Comparison of ENCODE assay signal across 8 cellular contexts in the genomic region with DNA sequence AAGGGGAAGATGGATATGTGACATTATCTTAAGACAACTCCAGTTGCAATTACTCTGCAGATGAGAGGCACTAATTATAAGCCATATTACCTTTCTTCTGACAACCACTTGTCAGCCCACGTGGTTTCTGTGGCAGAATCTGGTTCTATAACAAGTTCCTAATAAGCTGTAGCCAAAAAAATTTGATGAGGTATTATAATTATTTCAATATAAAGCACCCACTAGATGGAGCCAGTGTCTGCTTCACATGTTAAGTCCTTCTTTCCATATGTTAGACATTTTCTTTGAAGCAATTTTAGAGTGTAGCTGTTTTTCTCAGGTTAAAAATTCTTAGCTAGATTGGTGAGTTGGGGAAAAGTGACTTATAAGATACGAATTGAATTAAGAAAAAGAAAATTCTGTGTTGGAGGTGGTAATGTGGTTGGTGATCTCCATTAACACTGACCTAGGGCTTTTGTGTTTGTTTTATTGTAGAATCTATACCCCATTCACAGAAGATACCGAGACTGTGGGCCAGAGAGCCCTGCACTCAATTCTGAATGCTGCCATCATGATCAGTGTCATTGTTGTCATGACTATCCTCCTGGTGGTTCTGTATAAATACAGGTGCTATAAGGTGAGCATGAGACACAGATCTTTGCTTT. TPM values are rescaled to one million over a fixed set of nuclear protein-coding genes. Genes with fewer than 3 reads are reported as not detected.
DNase-seq lines count a peak whose midpoint lies in the region; ATAC-seq and TF ChIP-seq lines count a peak whose summit lies in the region.

No MANE protein-coding gene starts in this region.

- H2BK20ac ChIP-seq in H9 (ENCODE audit: low read depth, low read length, poor library complexity, severe bottlenecking): no peak overlapping the region

- WGBS in H9 (ENCODE audit: extremely low coverage, insufficient read length, low lambda C conversion rate): 100% methylated on average over 1 of the region's 3 CpGs

- no peak overlapping the region for H2BK15ac ChIP-seq in H9 (ENCODE audit: low read depth, low read length)

- H3K36me3 Mint-ChIP-seq in H9 (ENCODE audit: insufficient read depth in 1 of 3, low read depth in 3 of 3): peaks cover 14 to 66% (median 57%) of the 10 kb centered on the region in 3 experiments; a peak in 6 of 7 replicates

- H2BK120ac ChIP-seq in H9 (ENCODE audit: low read depth, low read length, poor library complexity, severe bottlenecking): no peak overlapping the region

- no peaks in the 10 kb centered on the region for H4K20me1 ChIP-seq in H9 (ENCODE audit: control insufficient read depth, insufficient read depth, insufficient read length)

- no peak overlapping the region for H3K4me3 Mint-ChIP-seq in H9

- peak; percentile 34 for ATAC-seq in sciatic nerve

- TF ChIP-seq CTCF in H9 (conservative IDR thresholded peaks at IDR 0.05) (peak; percentile 64), fibroblast of mammary gland (conservative IDR thresholded peaks at IDR 0.05; ENCODE audit: control insufficient read depth, insufficient read depth, low read depth, low read length) (peak; percentile 60)

- peaks cover 21% of the 10 kb centered on the region in 2 experiments for H3K4me1 Mint-ChIP-seq in H9

- no peak overlapping the region for H3K4me2 ChIP-seq in H9 (ENCODE audit: insufficient read depth, insufficient read length, low read length)

- no peaks in the 10 kb centered on the region for H3K9me3 ChIP-seq in H9 (ENCODE audit: control insufficient read depth, low read depth, low read length)

- H3K4ac ChIP-seq in H9 (ENCODE audit: low read depth, low read length): no peak overlapping the region

- H3K27ac Mint-ChIP-seq in H9: no peak overlapping the region

- H4K8ac ChIP-seq in H9 (replicated peaks; ENCODE audit: insufficient read length, low read depth, low read length): no peak overlapping the region

- H3K9ac ChIP-seq in H9 (ENCODE audit: extremely low read depth, insufficient read length, low read length): no peak overlapping the region

- no peaks in the 10 kb centered on the region for H3K27me3 Mint-ChIP-seq in H9 (ENCODE audit: low read depth)

- no peaks in the 10 kb centered on the region for H3K23me2 ChIP-seq in H9 (ENCODE audit: insufficient read length, low read depth, low read length, poor library complexity, severe bottlenecking)

- intact Hi-C loops in sciatic nerve (cut with DNase I): no loop called here

- DNase-seq in COLO829 (ENCODE audit: low spot score): peak; percentile 24
- DNase-seq in H9: no peak
- peak; percentile 50 for DNase-seq in RPMI7951 (ENCODE audit: low read depth)
- DNase-seq in fibroblast of mammary gland (ENCODE audit: low read depth): peak; percentile 74
- DNase-seq in sciatic nerve (ENCODE audit: low spot score): no peak
- no peak for DNase-seq in SK-N-DZ (ENCODE audit: low spot score)
- DNase-seq in activated T-cell treated with anti-CD3 and anti-CD28 coated beads, Interleukin-2, amount 50 U/mL, for 48 hours: no peak
- no peak for DNase-seq in activated CD4-positive, alpha-beta T cell treated with anti-CD3 and anti-CD28 coated beads, Interleukin-2, amount 50 U/mL, for 48 hours

- no peaks in the 10 kb centered on the region for H3K27me3 ChIP-seq in H9 (ENCODE audit: insufficient read depth, low read length)

- H3K23ac ChIP-seq in H9 (ENCODE audit: insufficient read length, low read depth, low read length): no peak overlapping the region

- no peaks in the 10 kb centered on the region for H3K9me3 Mint-ChIP-seq in H9

- no peak overlapping the region for H3K18ac ChIP-seq in H9 (ENCODE audit: insufficient read length, low read depth, low read length)

- no peak overlapping the region for H2AK5ac ChIP-seq in H9 (ENCODE audit: insufficient read length, low read length)

- H3K4me1 ChIP-seq in H9 (ENCODE audit: insufficient read depth, low read length): no peaks in the 10 kb centered on the region; the same call in 1 of the 2 replicates

- H2BK5ac ChIP-seq in H9 (ENCODE audit: insufficient read length, low read length): no peak overlapping the region

- H3T11ph ChIP-seq in H9 (ENCODE audit: low read length): no peak overlapping the region

- H3K4me3 ChIP-seq in fibroblast of mammary gland (ENCODE audit: control insufficient read depth, low read depth, low read length): no peak overlapping the region

- no peak overlapping the region for H2BK12ac ChIP-seq in H9 (ENCODE audit: insufficient read length, low read depth, low read length)

- no peak overlapping the region for H3K56ac ChIP-seq in H9 (ENCODE audit: insufficient read length, low read depth, low read length)

- no peak overlapping the region for H2AFZ ChIP-seq in H9 (ENCODE audit: low read length)

- no peak overlapping the region for H4K5ac ChIP-seq in H9 (ENCODE audit: insufficient read length, low read depth, low read length)

- H3K79me1 ChIP-seq in H9 (ENCODE audit: insufficient read depth, low read depth, low read length, poor library complexity, severe bottlenecking): no peaks in the 10 kb centered on the region

- H3K14ac ChIP-seq in H9 (ENCODE audit: insufficient read depth, low read length): no peak overlapping the region

- H4K91ac ChIP-seq in H9 (ENCODE audit: insufficient read length, low read depth, low read length): no peak overlapping the region

- H3K27ac ChIP-seq in H9 (ENCODE audit: insufficient read length, low read depth, low read length): no peak overlapping the region

- H3K79me2 ChIP-seq in H9 (ENCODE audit: insufficient read depth, low read length): no peaks in the 10 kb centered on the region

RNA-seq across cellular contexts. Expression of gene PSEN1, which starts 36.9 kb away (rescaled TPM):
- 49.9 TPM in 2 replicates for total RNA-seq in H9 (2021)
- 24.2 and 25.9 TPM in 2 replicates for total RNA-seq in RPMI7951 (2014; rRNA removed; shearing (Covaris generic))
- 62.1 TPM for total RNA-seq in sciatic nerve
- 18.2 and 23.3 TPM in 2 replicates for polyA plus RNA-seq in SK-N-DZ (2014; cell fraction: cytosol; rRNA removed)
- 13.6 and 15.0 TPM in 2 replicates for polyA plus RNA-seq in SK-N-DZ (2014; cell fraction: nucleus; rRNA removed)

Comparison
In these comparisons a context has a peak if more than half of its experiments do, and no peak if none do; other contexts are left out.
1. DNase-seq: peak in COLO829 (single experiment), RPMI7951 (single experiment) and fibroblast of mammary gland (single experiment); none in H9 (single experiment), sciatic nerve (single experiment), SK-N-DZ (single experiment), activated T-cell treated with anti-CD3 and anti-CD28 coated beads, Interleukin-2, amount 50 U/mL, for 48 hours (0 of 2) and activated CD4-positive, alpha-beta T cell treated with anti-CD3 and anti-CD28 coated beads, Interleukin-2, amount 50 U/mL, for 48 hours (0 of 2).